ENCODE assay signal across 16 cellular contexts in the genomic region with DNA sequence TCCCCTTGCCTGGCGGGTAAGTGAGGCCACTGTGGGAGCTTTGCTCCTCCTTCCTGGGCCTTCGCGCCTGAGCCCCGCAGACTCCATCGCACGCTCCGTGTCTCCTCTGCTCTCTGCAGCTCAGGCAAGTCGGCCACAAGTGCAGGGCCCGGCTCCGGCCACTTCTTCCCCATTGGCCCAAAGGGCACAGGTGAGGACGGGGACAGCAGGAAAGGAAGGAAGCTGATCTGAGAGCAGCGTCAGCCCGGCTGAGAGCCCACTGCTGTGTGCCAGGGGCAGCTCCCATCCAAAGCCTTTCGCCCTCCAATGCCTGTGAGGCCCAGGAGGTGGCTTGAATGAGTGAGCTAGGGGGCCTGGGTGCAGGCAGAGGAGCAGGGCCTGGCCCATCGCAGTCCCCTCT.
"Had no signal": no experiment of that assay in that cellular context is flagged by ENCODE, and none has a peak within 500 bp of the region (broad histone marks: within the 10 kb centered on the region; RNA-seq: fewer than 3 reads in every experiment).

No MANE protein-coding gene starts in this region.

- H3K27ac ChIP-seq: brain microvascular endothelial cell, neural progenitor cell had no signal

- H3K27me3 ChIP-seq: brain microvascular endothelial cell, heart left ventricle, neural progenitor cell, right lobe of liver had no signal

- ATAC-seq: activated CD8-positive, alpha-beta memory T cell treated with anti-CD3 and anti-CD28 coated beads, Interleukin-2, amount 10 ng/mL, durations not matched to agents 7 days and 5 days had no signal

- H3K9ac ChIP-seq: neural progenitor cell had no signal

- H3K4me3 ChIP-seq: heart left ventricle, neural progenitor cell, right lobe of liver had no signal

- H3K27ac Mint-ChIP-seq: activated CD8-positive, alpha-beta memory T cell treated with anti-CD3 and anti-CD28 coated beads, Interleukin-2, amount 10 ng/mL, durations not matched to agents 7 days and 5 days; activated naive CD8-positive, alpha-beta T cell; activated T-cell treated with anti-CD3 and anti-CD28 coated beads, Interleukin-2, amount 50 U/mL, for 24 hours; stimulated activated naive CD8-positive, alpha-beta T cell treated with anti-CD3 and anti-CD28 coated beads, Interleukin-15, Interleukin-2, amounts not matched to agents 100 ng/mL and 50 ng/mL, for 24 hours had no signal

- H3K9me3 ChIP-seq: heart left ventricle, right lobe of liver had no signal

- H3K4me2 ChIP-seq: neural progenitor cell had no signal

- H3K36me3 Mint-ChIP-seq: neural progenitor cell had no signal

- H3K4me1 ChIP-seq: neural progenitor cell had no signal

- FAIRE-seq: endothelial cell of umbilical vein, frontal cortex, urothelium cell line had no signal

- H3K9me3 Mint-ChIP-seq: activated T-cell treated with anti-CD3 and anti-CD28 coated beads, Interleukin-2, amount 50 U/mL, for 24 hours; neural progenitor cell; stimulated activated naive CD8-positive, alpha-beta T cell treated with anti-CD3 and anti-CD28 coated beads, Interleukin-15, Interleukin-2, amounts not matched to agents 100 ng/mL and 50 ng/mL, for 24 hours had no signal

- H2AFZ ChIP-seq: neural progenitor cell had no signal

- H3K4me1 Mint-ChIP-seq: activated CD8-positive, alpha-beta memory T cell treated with anti-CD3 and anti-CD28 coated beads, Interleukin-2, amount 10 ng/mL, durations not matched to agents 7 days and 5 days had no signal

- H3K4me3 Mint-ChIP-seq: activated CD8-positive, alpha-beta memory T cell treated with anti-CD3 and anti-CD28 coated beads, Interleukin-2, amount 10 ng/mL, durations not matched to agents 7 days and 5 days; activated naive CD8-positive, alpha-beta T cell; activated T-cell treated with anti-CD3 and anti-CD28 coated beads, Interleukin-2, amount 50 U/mL, for 24 hours; neural progenitor cell; stimulated activated naive CD8-positive, alpha-beta T cell treated with anti-CD3 and anti-CD28 coated beads, Interleukin-15, Interleukin-2, amounts not matched to agents 100 ng/mL and 50 ng/mL, for 24 hours had no signal

- H3K27me3 Mint-ChIP-seq: activated naive CD8-positive, alpha-beta T cell; activated T-cell treated with anti-CD3 and anti-CD28 coated beads, Interleukin-2, amount 50 U/mL, for 24 hours had no signal

- DNase-seq: activated CD4-positive, alpha-beta T cell treated with anti-CD3 and anti-CD28 coated beads, Interleukin-2, amount 50 U/mL, for 4 hours; activated CD4-positive, CD25-positive, alpha-beta regulatory T cell treated with anti-CD3 and anti-CD28 coated beads, Interleukin-2, amount 50 U/mL, for 72 hours; activated CD8-positive, alpha-beta memory T cell treated with anti-CD3 and anti-CD28 coated beads, Interleukin-2, amount 10 ng/mL, durations not matched to agents 7 days and 5 days; activated effector memory CD4-positive, alpha-beta T cell treated with anti-CD3 and anti-CD28 coated beads, Interleukin-2, amount 50 U/mL, for 16 hours; activated T-cell treated with anti-CD3 and anti-CD28 coated beads, Interleukin-2, amount 50 U/mL, for 24 hours; brain microvascular endothelial cell; heart left ventricle; right lobe of liver; stimulated activated CD4-positive, alpha-beta T cell treated with anti-CD3 and anti-CD28 coated beads, Interleukin-12 subunit alpha, Interleukin-12 subunit beta, amount 100 ng/mL, for 4 hours; T-helper 2 cell had no signal

- H3K36me3 ChIP-seq: neural progenitor cell had no signal
